Comparison of ENCODE assay signal across 12 cellular contexts in the genomic region with DNA sequence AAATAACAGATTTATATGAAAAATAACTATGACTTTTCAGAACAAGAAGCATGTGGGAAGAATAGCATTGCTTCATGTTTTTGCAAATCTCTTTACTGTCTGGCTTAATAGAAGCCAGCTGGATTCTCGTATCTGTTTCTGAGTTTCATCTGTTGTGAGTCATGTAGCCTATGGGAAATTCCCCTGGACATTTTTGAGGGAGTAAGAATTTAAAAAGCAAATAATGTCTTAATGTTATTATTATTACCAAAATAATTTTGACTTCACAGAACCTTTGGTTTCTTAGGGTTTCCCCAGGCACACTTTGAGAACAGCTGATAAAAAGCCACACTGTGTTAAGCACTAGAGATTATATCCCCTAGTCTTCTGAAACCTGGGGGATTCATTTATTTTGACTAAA.
A peak's percentile ranks its signal among the peaks of the same experiment; 100 is the strongest.
DNase-seq lines count a peak whose midpoint lies in the region; ATAC-seq and TF ChIP-seq lines count a peak whose summit lies in the region.
"Had no signal": no experiment of that assay in that cellular context is flagged by ENCODE, and none has a peak within 500 bp of the region (broad histone marks: within the 10 kb centered on the region; RNA-seq: fewer than 3 reads in every experiment).

No MANE protein-coding gene starts in this region.

- TF ChIP-seq CTCF in AG09309 (IDR thresholded peaks at IDR 0.05; ENCODE audit: control insufficient read depth, insufficient read depth, low read depth, low read length, missing control alignments) (no peak), SK-N-SH (IDR thresholded peaks at IDR 0.05) (no peak), foreskin fibroblast (IDR thresholded peaks at IDR 0.05; ENCODE audit: low read depth, low read length) (no peak)

- no peak overlapping the region for H3K4me3 ChIP-seq in AG09309 (ENCODE audit: control insufficient read depth, low read depth, low read length)
- H3K4me3 ChIP-seq in SK-N-SH (ENCODE audit: low read depth in 2 of 2, low read length in 1 of 2): no peak overlapping the region
- no peak overlapping the region for H3K4me3 ChIP-seq in foreskin fibroblast (ENCODE audit: low read depth in 1 of 2, low read length in 2 of 2)
- H3K4me3 ChIP-seq: BLaER1 treated with 17β-estradiol and CSF1 and Interleukin-3, amounts not matched to agents 10 nM and 100 nM had no signal

- H3K27me3 ChIP-seq in SK-N-SH (ENCODE audit: insufficient read depth): no peaks in the 10 kb centered on the region
- H3K27me3 ChIP-seq: BLaER1 treated with 17β-estradiol and CSF1 and Interleukin-3, amounts not matched to agents 10 nM and 100 nM had no signal

- intact Hi-C loops in sciatic nerve (cut with DNase I): no loop called here

- no peaks in the 10 kb centered on the region for H3K79me2 ChIP-seq in SK-N-SH (ENCODE audit: insufficient read depth)

- ATAC-seq in HG02610 (IDR thresholded peaks at IDR 0.05; ENCODE audit: unreplicated experiment) (peak; percentile 74), sciatic nerve (no peak)

- CTCF ChIA-PET in SK-N-SH (lab: Yijun Ruan, JAX): interaction anchor here (1.2 to 2.5 kb wide), 4 partner anchors 8 to 534 kb away, joined by 6 to 14 read pairs (median 8); no protein-coding TSS in a partner anchor

- H3F3A ChIP-seq in SK-N-SH (replicated peaks; ENCODE audit: insufficient read depth): peaks cover 13% of the 10 kb centered on the region

- no peak overlapping the region for H2AFZ ChIP-seq in SK-N-SH (ENCODE audit: low read depth)

- H3K4me1 ChIP-seq in SK-N-SH (ENCODE audit: control insufficient read depth in 1 of 2, insufficient read depth in 2 of 2, low read depth in 1 of 2, low read length in 1 of 2): peaks cover 3% of the 10 kb centered on the region in 2 experiments; a peak in 2 of 4 replicates
- H3K4me1 ChIP-seq: BLaER1 treated with 17β-estradiol and CSF1 and Interleukin-3, amounts not matched to agents 10 nM and 100 nM had no signal

- no peak for TF ChIP-seq RAD21 in SK-N-SH (IDR thresholded peaks at IDR 0.05; ENCODE audit: low read length)

- H4K20me1 ChIP-seq in SK-N-SH (ENCODE audit: insufficient read depth): no peaks in the 10 kb centered on the region
- H4K20me1 ChIP-seq: BLaER1 treated with 17β-estradiol and CSF1 and Interleukin-3, amounts not matched to agents 10 nM and 100 nM had no signal

- no peaks in the 10 kb centered on the region for H3K9me2 ChIP-seq in SK-N-SH

- peak; percentile 7 to 55; a peak in 1 of 4 replicates for TF ChIP-seq EP300 in SK-N-SH (IDR thresholded peaks at IDR 0.05; ENCODE audit: borderline replicate concordance in 1 of 2, low read depth in 1 of 2, low read length in 1 of 2)

- H3K9me3 ChIP-seq in SK-N-SH: peaks cover 12% of the 10 kb centered on the region

- 0% methylated on average over 1 of the region's 1 CpG for WGBS in SK-N-SH (ENCODE audit: low lambda C conversion rate)

- POLR2A ChIA-PET in SK-N-SH (lab: Yijun Ruan, JAX): no interaction called here

- H3K36me3 ChIP-seq in SK-N-SH (replicated peaks in 1 of 2; ENCODE audit: control insufficient read depth in 1 of 2, insufficient read depth in 2 of 2, low read length in 1 of 2): peaks cover 0 to 8% of the 10 kb centered on the region in 2 experiments
- H3K36me3 ChIP-seq: BLaER1 treated with 17β-estradiol and CSF1 and Interleukin-3, amounts not matched to agents 10 nM and 100 nM had no signal

- peak overlapping the region in 1 of 2 experiments; percentile 58; a peak in 3 of 4 replicates for H3K27ac ChIP-seq in SK-N-SH (ENCODE audit: low read depth in 2 of 2, low read length in 1 of 2)
- H3K27ac ChIP-seq: BLaER1 treated with 17β-estradiol and CSF1 and Interleukin-3, amounts not matched to agents 10 nM and 100 nM had no signal

- H3K4me2 ChIP-seq in SK-N-SH: peak overlapping the region; percentile 31; the same call in 1 of the 2 replicates
- H3K4me2 ChIP-seq: BLaER1 treated with 17β-estradiol and CSF1 and Interleukin-3, amounts not matched to agents 10 nM and 100 nM had no signal

- DNase-seq in AG09309 (ENCODE audit: low read depth) (peak; percentile 65), SK-N-SH (peak; percentile 23), foreskin fibroblast (peak; percentile 58 to 87), sciatic nerve (ENCODE audit: low spot score) (no peak), NCI-H2171 treated with DMSO at 0.1 percent for 48 hours (lab: John Stamatoyannopoulos, UW) (no peak), NCI-H2196 treated with DMSO at 0.1 percent for 48 hours (lab: John Stamatoyannopoulos, UW; ENCODE audit: unreplicated experiment) (no peak), middle frontal gyrus (ENCODE audit: extremely low spot score, low spot score) (no peak)
- DNase-seq: activated CD4-positive, CD25-positive, alpha-beta regulatory T cell treated with anti-CD3 and anti-CD28 coated beads, Interleukin-2, amount 50 U/mL, for 72 hours; activated naive CD4-positive, alpha-beta T cell treated with Interleukin-2 at 50 U/mL for 16 hours; nucleus accumbens had no signal

- no peak overlapping the region for H3K9ac ChIP-seq in SK-N-SH
- H3K9ac ChIP-seq: BLaER1 treated with 17β-estradiol and CSF1 and Interleukin-3, amounts not matched to agents 10 nM and 100 nM had no signal

TF ChIP-seq in SK-N-SH, 30 proteins besides CTCF, POLR2A, EP300 and RAD21:
- TF ChIP-seq TEAD4 (IDR thresholded peaks at IDR 0.05; ENCODE audit: borderline replicate concordance, insufficient read depth) (0 out of 2 replicates have a peak, but pooled peaks have one; percentile 30), RCOR1 (IDR thresholded peaks at IDR 0.05; ENCODE audit: low read length) (peak; percentile 66), TCF12 (IDR thresholded peaks at IDR 0.05) (peak; percentile 97), EZH2phosphoT487 (IDR thresholded peaks at IDR 0.05; ENCODE audit: borderline replicate concordance, low read depth) (no peak), YY1 (IDR thresholded peaks at IDR 0.05; ENCODE audit: low read depth) (no peak), FOSL2 (IDR thresholded peaks at IDR 0.05; ENCODE audit: borderline replicate concordance, low read depth) (peak; percentile 69), JUND (IDR thresholded peaks at IDR 0.05) (peak; percentile 72), REST (IDR thresholded peaks at IDR 0.05; ENCODE audit: low read depth, low read length) (no peak), POLR2AphosphoS5 (IDR thresholded peaks at IDR 0.05; ENCODE audit: low read depth, low read length) (peak; percentile 68; the same call in 1 of the 2 replicates)
- TF ChIP-seq, protein P1, sequence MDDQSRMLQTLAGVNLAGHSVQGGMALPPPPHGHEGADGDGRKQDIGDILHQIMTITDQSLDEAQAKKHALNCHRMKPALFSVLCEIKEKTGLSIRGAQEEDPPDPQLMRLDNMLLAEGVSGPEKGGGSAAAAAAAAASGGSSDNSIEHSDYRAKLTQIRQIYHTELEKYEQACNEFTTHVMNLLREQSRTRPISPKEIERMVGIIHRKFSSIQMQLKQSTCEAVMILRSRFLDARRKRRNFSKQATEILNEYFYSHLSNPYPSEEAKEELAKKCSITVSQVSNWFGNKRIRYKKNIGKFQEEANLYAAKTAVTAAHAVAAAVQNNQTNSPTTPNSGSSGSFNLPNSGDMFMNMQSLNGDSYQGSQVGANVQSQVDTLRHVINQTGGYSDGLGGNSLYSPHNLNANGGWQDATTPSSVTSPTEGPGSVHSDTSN (IDR thresholded peaks at IDR 0.05): peak; percentile 63

Comparison
In these comparisons a context has a peak if more than half of its experiments do, and no peak if none do; other contexts are left out.
1. DNase-seq: peak in AG09309 (single experiment), SK-N-SH (single experiment) and foreskin fibroblast (2 of 2); none in sciatic nerve (single experiment), NCI-H2171 treated with DMSO at 0.1 percent for 48 hours (single experiment), NCI-H2196 treated with DMSO at 0.1 percent for 48 hours (single experiment) and middle frontal gyrus (single experiment).